In genomic region chr9:130782883-130783537, GRCh38 we compare ENCODE assay signal across 16 cellular contexts. TPM values are rescaled to one million over a fixed set of nuclear protein-coding genes. Genes with fewer than 3 reads are reported as not detected.
DNase-seq lines count a peak whose midpoint lies in the region; ATAC-seq and TF ChIP-seq lines count a peak whose summit lies in the region.
"Had no signal": no experiment of that assay in that cellular context is flagged by ENCODE, and none has a peak within 500 bp of the region (broad histone marks: within the 10 kb centered on the region; RNA-seq: fewer than 3 reads in every experiment).

No MANE protein-coding gene starts in this region.

- dilution Hi-C loops in IMR-90 (cut with HindIII; ENCODE audit: low sequenced_read_pairs, unreplicated experiment) = no loop called here

- H4K91ac ChIP-seq in IMR-90 (ENCODE audit: insufficient read depth, low read depth, low read length) = no peak overlapping the region

- H3K14ac ChIP-seq in IMR-90 (replicated peaks; ENCODE audit: low read depth, low read length) = no peak overlapping the region

- H3K27ac ChIP-seq in IMR-90 (ENCODE audit: insufficient read depth, low read length) (no peak overlapping the region), breast epithelium (peak overlapping the region; percentile 64 to 85), stomach smooth muscle (ENCODE audit: low read length) (peak overlapping the region; percentile 24)
- H3K27ac ChIP-seq: epithelial cell of prostate had no signal

- TF ChIP-seq POLR2A in IMR-90 (IDR thresholded peaks at IDR 0.05; ENCODE audit: low read depth, low read length) (no peak), breast epithelium (IDR thresholded peaks at IDR 0.05) (no peak)

- TF ChIP-seq CTCF in IMR-90 (conservative IDR thresholded peaks at IDR 0.05; ENCODE audit: low read depth, low read length) (no peak), breast epithelium (IDR thresholded peaks at IDR 0.05) (no peak)

- no peak overlapping the region for H4K8ac ChIP-seq in IMR-90 (ENCODE audit: low read depth in 2 of 2, low read length in 2 of 2)

- H2AFZ ChIP-seq in IMR-90 (replicated peaks; ENCODE audit: low read length, poor library complexity) = no peak overlapping the region

- no TSS peak for BruUV-seq in IMR-90 (replicated peaks; lab: Mats Ljungman, UMichigan)

- intact Hi-C loops in IMR-90 (cut with micrococcal nuclease) = no loop called here
- intact Hi-C loops in breast epithelium (cut with DNase I; ENCODE audit: low total_unique reads) = no loop called here

- no peak overlapping the region for H2BK120ac ChIP-seq in IMR-90 (ENCODE audit: low read depth, low read length)

- TF ChIP-seq RAD21 in IMR-90 (IDR thresholded peaks at IDR 0.05; ENCODE audit: low read length) = no peak

- no peak overlapping the region for H2AK5ac ChIP-seq in IMR-90 (ENCODE audit: low read depth, low read length)

- H2BK5ac ChIP-seq in IMR-90 (ENCODE audit: low read depth, low read length, poor library complexity, severe bottlenecking) = no peak overlapping the region

- H3K23ac ChIP-seq in IMR-90 (ENCODE audit: low read depth, low read length) = no peak overlapping the region

- H4K20me1 ChIP-seq in IMR-90 (ENCODE audit: insufficient read depth, low read length) = peaks cover 5% of the 10 kb centered on the region; the same call in 1 of the 2 replicates

- H3K4me1 ChIP-seq in IMR-90 (ENCODE audit: control insufficient read depth, insufficient read depth, low read length) (peaks cover 22% of the 10 kb centered on the region), breast epithelium (no peaks in the 10 kb centered on the region), stomach smooth muscle (ENCODE audit: control insufficient read depth, insufficient read depth, low read length) (peaks cover 46% of the 10 kb centered on the region)

- H2BK20ac ChIP-seq in IMR-90 (ENCODE audit: low read depth, low read length) = no peak overlapping the region

- 82% methylated on average over 3 of the region's 4 CpGs; no CpG with 5 or more reads in 1 of the 2 experiments for WGBS in IMR-90 (ENCODE audit: extremely low coverage in 2 of 2, insufficient read length in 1 of 2), 2 experiments

- no peak overlapping the region for H3K4me2 ChIP-seq in IMR-90 (ENCODE audit: low read depth, low read length)

- H3K4me3 ChIP-seq in IMR-90 (ENCODE audit: insufficient read depth, low read depth, low read length) (no peak overlapping the region), breast epithelium (peak overlapping the region in 1 of 3 donors; percentile 3), stomach smooth muscle (ENCODE audit: low read length in 2 of 2) (peak overlapping the region in 1 of 2 donors; percentile 15)
- H3K4me3 ChIP-seq: dorsolateral prefrontal cortex, lower lobe of right lung, MG63 had no signal

- POLR2A ChIA-PET in IMR-90 (lab: Charles Lee; ENCODE audit: unreplicated experiment) = interaction anchor here (0.6 kb wide), 1 partner anchor 87 kb away, joined by 3 read pairs; no protein-coding TSS in a partner anchor

- no peaks in the 10 kb centered on the region for H3K27me3 ChIP-seq in IMR-90 (ENCODE audit: control insufficient read depth, insufficient read depth, low read length)
- no peaks in the 10 kb centered on the region for H3K27me3 ChIP-seq in breast epithelium
- H3K27me3 ChIP-seq in stomach smooth muscle (ENCODE audit: control insufficient read depth in 1 of 2, insufficient read depth in 2 of 2, low read length in 2 of 2) = no peaks in the 10 kb centered on the region
- H3K27me3 ChIP-seq: dorsolateral prefrontal cortex, MG63 had no signal

- H3K36me3 ChIP-seq in IMR-90 (ENCODE audit: control insufficient read depth, insufficient read depth, low read length) (no peaks in the 10 kb centered on the region), breast epithelium (no peaks in the 10 kb centered on the region), stomach smooth muscle (ENCODE audit: control insufficient read depth in 2 of 2, insufficient read depth in 2 of 2, low read length in 2 of 2) (no peaks in the 10 kb centered on the region)
- H3K36me3 ChIP-seq: lower lobe of right lung, MG63 had no signal

- H4K5ac ChIP-seq in IMR-90 (ENCODE audit: low read depth, low read length) = no peak overlapping the region

- no peak overlapping the region for H3K4ac ChIP-seq in IMR-90 (ENCODE audit: low read depth, low read length)

- 0 out of 3 replicates have a peak overlapping the region, but pooled peaks have one; percentile 33 for H2BK15ac ChIP-seq in IMR-90 (ENCODE audit: low read depth, low read length)

- DNase-seq in IMR-90 (no peak), breast epithelium (ENCODE audit: low spot score in 2 of 2) (no peak), left lobe of liver (ENCODE audit: low spot score) (no peak), NCI-H146 treated with DMSO at 0.1 percent for 48 hours (lab: John Stamatoyannopoulos, UW; ENCODE audit: unreplicated experiment) (no peak), cortex of kidney (lab: John Stamatoyannopoulos, UW) (no peak)
- DNase-seq: dorsolateral prefrontal cortex; H9; lower lobe of right lung; MG63; NCI-H187; SK-N-SH; small intestine; stimulated activated CD4-positive, alpha-beta T cell treated with anti-CD3 and anti-CD28 coated beads, Interleukin-4, amount 100 ng/mL, for 1 hour had no signal

- no peak overlapping the region for H3K9ac ChIP-seq in IMR-90 (ENCODE audit: low read depth, low read length)
- peak overlapping the region in 1 of 2 donors; percentile 12 for H3K9ac ChIP-seq in stomach smooth muscle (ENCODE audit: low read length in 2 of 2)
- H3K9ac ChIP-seq: SK-N-SH had no signal

- H3K18ac ChIP-seq in IMR-90 (ENCODE audit: low read depth, low read length) = no peak overlapping the region; the same call in 1 of the 2 replicates

- in situ Hi-C loops in IMR-90 (cut with MboI; ENCODE audit: low sequenced_read_pairs) = no loop called here

- CTCF ChIA-PET in IMR-90 (lab: Yijun Ruan, JAX) = no interaction called here

- H2AK9ac ChIP-seq in IMR-90 (replicated peaks; ENCODE audit: low read depth, low read length, poor library complexity) = no peak overlapping the region

- no peak overlapping the region for H3K56ac ChIP-seq in IMR-90 (ENCODE audit: extremely low read depth, insufficient read depth, low read length)

- peaks cover 39 to 73% of the 10 kb centered on the region in 2 experiments for H3K79me1 ChIP-seq in IMR-90 (ENCODE audit: low read depth in 1 of 2, low read length in 2 of 2)

- ATAC-seq in IMR-90 (ENCODE audit: low read depth) (no peak), left lobe of liver (peak; percentile 54), GM19452 (IDR thresholded peaks at IDR 0.05; ENCODE audit: unreplicated experiment) (no peak)
- ATAC-seq: lower lobe of right lung had no signal

- peaks cover 16% of the 10 kb centered on the region for H3K9me1 ChIP-seq in IMR-90 (ENCODE audit: insufficient read depth, low read length)

- no peaks in the 10 kb centered on the region for H3K9me3 ChIP-seq in IMR-90 (ENCODE audit: control insufficient read depth, insufficient read depth, low read length)
- H3K9me3 ChIP-seq in breast epithelium = no peaks in the 10 kb centered on the region
- no peaks in the 10 kb centered on the region for H3K9me3 ChIP-seq in stomach smooth muscle (ENCODE audit: control insufficient read depth in 2 of 2, low read length in 2 of 2)
- H3K9me3 ChIP-seq: lower lobe of right lung, MG63, SK-N-SH had no signal

TF ChIP-seq in IMR-90, 13 proteins besides CTCF, POLR2A, EP300 and RAD21:
- TF ChIP-seq BHLHE40 (IDR thresholded peaks at IDR 0.05; ENCODE audit: low read depth, low read length) (no peak), NFE2L2 (IDR thresholded peaks at IDR 0.05; ENCODE audit: low read depth, low read length) (no peak), CHD1 (IDR thresholded peaks at IDR 0.05; ENCODE audit: low read depth, low read length) (no peak), ELK1 (IDR thresholded peaks at IDR 0.05; ENCODE audit: borderline replicate concordance, low read depth, low read length) (no peak), SMC3 (IDR thresholded peaks at IDR 0.05; ENCODE audit: low read depth, low read length) (no peak), MAZ (IDR thresholded peaks at IDR 0.05; ENCODE audit: borderline replicate concordance, low read depth, low read length) (no peak), CEBPB (IDR thresholded peaks at IDR 0.05; ENCODE audit: low read depth, low read length) (no peak)
TF ChIP-seq in IMR-90: peak in this region for 0.

RNA-seq across cellular contexts. Expression of gene ABL1, which starts 52.0 kb away (rescaled TPM):
- total RNA-seq in IMR-90 (2012; rRNA removed) (31.9 and 33.7 TPM in 2 replicates), breast epithelium (10 to 100 TPM; 43.6 to 72.8 (median 67.4) TPM), left lobe of liver (27.1 TPM)
- polyA plus RNA-seq in IMR-90 (2012; rRNA removed) = 49.1 and 50.7 TPM in 2 replicates
- polyA plus RNA-seq in IMR-90 (2012; cell fraction: cytosol; rRNA removed) = 35.4 and 41.3 TPM in 2 replicates
- polyA plus RNA-seq in IMR-90 (2012; cell fraction: nucleus; rRNA removed; ENCODE audit: low replicate concordance) = 61.9 and 74.7 TPM in 2 replicates
